Comparison of ENCODE assay signal across 22 cellular contexts in the genomic region with DNA sequence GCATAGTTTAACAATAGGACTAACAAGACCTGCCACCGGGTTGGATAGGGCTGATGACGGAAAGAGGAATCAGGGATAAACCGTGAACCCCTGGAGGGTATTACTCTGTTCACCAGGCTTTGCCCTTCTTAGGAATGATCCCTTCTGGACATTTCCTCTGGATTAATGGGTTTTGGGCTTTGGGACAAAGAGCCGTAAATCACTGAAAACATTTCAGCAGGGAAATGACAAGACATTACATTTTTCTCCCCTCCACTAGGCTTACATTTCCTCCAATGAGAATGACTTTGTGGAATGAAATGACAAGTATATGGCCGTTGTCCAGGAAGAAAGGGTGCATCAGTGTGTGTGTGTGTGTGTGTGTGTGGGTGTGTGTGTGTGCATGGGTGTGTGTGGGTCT. TPM values are rescaled to one million over a fixed set of nuclear protein-coding genes. Genes with fewer than 3 reads are reported as not detected.
A peak's percentile ranks its signal among the peaks of the same experiment; 100 is the strongest.
DNase-seq lines count a peak whose midpoint lies in the region; ATAC-seq, FAIRE-seq and TF ChIP-seq lines count a peak whose summit lies in the region.
"Had no signal": no experiment of that assay in that cellular context is flagged by ENCODE, and none has a peak within 500 bp of the region (broad histone marks: within the 10 kb centered on the region; RNA-seq: fewer than 3 reads in every experiment).

No MANE protein-coding gene starts in this region.

- H3K4me3 Mint-ChIP-seq in nephron progenitor cell, result no peak overlapping the region
- H3K4me3 Mint-ChIP-seq: CD4-positive, alpha-beta memory T cell had no signal

- H3K27ac ChIP-seq in suprapubic skin, result no peak overlapping the region
- H3K27ac ChIP-seq: A549 had no signal

- peak overlapping the region; percentile 84 for H3K27ac Mint-ChIP-seq in nephron progenitor cell
- H3K27ac Mint-ChIP-seq: CD4-positive, alpha-beta memory T cell had no signal

- no peak for TF ChIP-seq CTCF in bronchial epithelial cell (IDR thresholded peaks at IDR 0.05; ENCODE audit: insufficient read depth, low read length, severe bottlenecking)
- no peak for TF ChIP-seq CTCF in nephron progenitor cell (IDR thresholded peaks at IDR 0.05)
- TF ChIP-seq CTCF in suprapubic skin (IDR thresholded peaks at IDR 0.05), result no peak

- H3K36me3 ChIP-seq in bronchial epithelial cell (ENCODE audit: control insufficient read depth, insufficient read depth, low read length) (no peaks in the 10 kb centered on the region), suprapubic skin (no peaks in the 10 kb centered on the region)

- no peaks in the 10 kb centered on the region for H3K9me3 ChIP-seq in suprapubic skin
- H3K9me3 ChIP-seq: A549 had no signal

- ATAC-seq in HG02763 (IDR thresholded peaks at IDR 0.05; ENCODE audit: unreplicated experiment) (no peak), GM18868 (IDR thresholded peaks at IDR 0.05; ENCODE audit: unreplicated experiment) (no peak)
- ATAC-seq: A549, GM12878 had no signal

- no peaks in the 10 kb centered on the region for H3K27me3 Mint-ChIP-seq in nephron progenitor cell (ENCODE audit: low read depth, poor library complexity)
- H3K27me3 Mint-ChIP-seq: CD4-positive, alpha-beta memory T cell had no signal

- no peak for TF ChIP-seq POLR2A in suprapubic skin (IDR thresholded peaks at IDR 0.05)

- H3K4me1 ChIP-seq in suprapubic skin, result peaks cover 1% of the 10 kb centered on the region
- H3K4me1 ChIP-seq: A549 had no signal

- no peaks in the 10 kb centered on the region for H3K27me3 ChIP-seq in bronchial epithelial cell (ENCODE audit: control insufficient read depth, insufficient read depth, low read length)
- H3K27me3 ChIP-seq in suprapubic skin, result no peaks in the 10 kb centered on the region

- no peak overlapping the region for H3K4me3 ChIP-seq in bronchial epithelial cell (ENCODE audit: low read depth, low read length)
- no peak overlapping the region for H3K4me3 ChIP-seq in suprapubic skin
- H3K4me3 ChIP-seq: A549, GM12878 had no signal

- no peaks in the 10 kb centered on the region for H3K9me3 Mint-ChIP-seq in nephron progenitor cell
- H3K9me3 Mint-ChIP-seq: CD4-positive, alpha-beta memory T cell had no signal

- no peak for TF ChIP-seq EP300 in suprapubic skin (IDR thresholded peaks at IDR 0.05)

- H3K4me1 Mint-ChIP-seq in nephron progenitor cell, result peaks cover 10% of the 10 kb centered on the region

- FAIRE-seq in HTR-8/SVneo (lab: Jason Lieb, UNC) (peak; percentile 78), bronchial epithelial cell (lab: Jason Lieb, UNC) (peak; percentile 77)
- FAIRE-seq: A549, GM12878 had no signal

- 68% methylated on average over 5 of the region's 5 CpGs for WGBS in suprapubic skin

- H3K36me3 Mint-ChIP-seq in nephron progenitor cell (ENCODE audit: low read depth), result no peaks in the 10 kb centered on the region
- H3K36me3 Mint-ChIP-seq: CD4-positive, alpha-beta memory T cell had no signal

- DNase-seq in EH (ENCODE audit: low read depth), result peak; percentile 37
- no peak for DNase-seq in HTR-8/SVneo (ENCODE audit: insufficient read length, low spot score)
- no peak for DNase-seq in bronchial epithelial cell (ENCODE audit: low read depth)
- no peak for DNase-seq in nephron progenitor cell
- no peak for DNase-seq in suprapubic skin (ENCODE audit: low spot score in 2 of 2)
- DNase-seq in iPS-NIHi11 (ENCODE audit: low spot score), result no peak
- DNase-seq: 8988T; ACHN; C1 segment of cervical spinal cord; Calu3; CD4-positive, alpha-beta memory T cell; COR-L47; DMS53; DMS79 treated with DMSO at 0.1 percent for 48 hours; GDM1; GOT3; H7; HCEC 1CT had no signal

RNA-seq across cellular contexts. Expression of a gene that starts 25.9 kb away (rescaled TPM):
- total RNA-seq in bronchial epithelial cell, result 26.6 and 34.5 TPM in 2 replicates
- total RNA-seq in suprapubic skin, result 100 to 1,000 TPM in 1 of 4 donors, 10 to 100 TPM in 3; 33.4 to 104 (median 46.1) TPM
